Comparison of ENCODE assay signal across 1 cellular context in genomic region chr6:5003604-5004372, GRCh38.
A peak's percentile ranks its signal among the peaks of the same experiment; 100 is the strongest.
TF ChIP-seq lines count a peak whose summit lies in the region.

A gene with protein sequence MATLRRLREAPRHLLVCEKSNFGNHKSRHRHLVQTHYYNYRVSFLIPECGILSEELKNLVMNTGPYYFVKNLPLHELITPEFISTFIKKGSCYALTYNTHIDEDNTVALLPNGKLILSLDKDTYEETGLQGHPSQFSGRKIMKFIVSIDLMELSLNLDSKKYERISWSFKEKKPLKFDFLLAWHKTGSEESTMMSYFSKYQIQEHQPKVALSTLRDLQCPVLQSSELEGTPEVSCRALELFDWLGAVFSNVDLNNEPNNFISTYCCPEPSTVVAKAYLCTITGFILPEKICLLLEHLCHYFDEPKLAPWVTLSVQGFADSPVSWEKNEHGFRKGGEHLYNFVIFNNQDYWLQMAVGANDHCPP (minus strand): TSS chr6:5004037. CDS start chr6:5004002, 35 bp downstream.

TF ChIP-seq in K562, 482 proteins besides CTCF, POLR2A, EP300 and RAD21 (continued from another document and continues in another):
- TF ChIP-seq PKNOX1 (IDR thresholded peaks at IDR 0.05) (no peak), SP2 (IDR thresholded peaks at IDR 0.05; ENCODE audit: extremely low read depth, low read depth, low read length, poor library complexity, severe bottlenecking) (no peak), HCFC1 (IDR thresholded peaks at IDR 0.05; ENCODE audit: low read depth, low read length) (peak; percentile 99), PTRF (tag; IDR thresholded peaks at IDR 0.05) (no peak), GATA2 (CRISPR knock-in tag; IDR thresholded peaks at IDR 0.05) (no peak), MXI1 (IDR thresholded peaks at IDR 0.05; ENCODE audit: low read depth, low read length) (peak; percentile 76; the same call in 1 of the 2 replicates), RFX5 (IDR thresholded peaks at IDR 0.05; ENCODE audit: low read depth, low read length) (no peak), RBM25 (IDR thresholded peaks at IDR 0.05; ENCODE audit: low read depth, low read length, severe bottlenecking) (no peak), SIN3A (IDR thresholded peaks at IDR 0.05; ENCODE audit: borderline replicate concordance in 2 of 2, control insufficient read depth in 1 of 2, low read depth in 2 of 2, low read length in 2 of 2) (peak in 1 of 2 experiments; percentile 96; a peak in 2 of 4 replicates), STAT5B (CRISPR knock-in tag; IDR thresholded peaks at IDR 0.05) (no peak), ZNF347 (CRISPR knock-in tag; IDR thresholded peaks at IDR 0.05; ENCODE audit: low read depth) (no peak), GABPA (tag; conservative IDR thresholded peaks at IDR 0.05; ENCODE audit: low read depth) (peak; percentile 75), ZC3H11A (IDR thresholded peaks at IDR 0.05; ENCODE audit: low read depth, low read length) (no peak), DIDO1 (tag; IDR thresholded peaks at IDR 0.05; ENCODE audit: low read depth) (no peak), NFIC (IDR thresholded peaks at IDR 0.05) (peak; percentile 41), ETS1 (conservative IDR thresholded peaks at IDR 0.05; ENCODE audit: control insufficient read depth, low read depth, low read length) (peak; percentile 70), FOXP1 (CRISPR knock-in tag; IDR thresholded peaks at IDR 0.05) (peak; percentile 96), MAFF (IDR thresholded peaks at IDR 0.05; ENCODE audit: low read length) (no peak), BRD4 (IDR thresholded peaks at IDR 0.05) (no peak), MLX (CRISPR knock-in tag; conservative IDR thresholded peaks at IDR 0.05) (no peak), USF1 (CRISPR knock-in tag; IDR thresholded peaks at IDR 0.05) (0 out of 2 replicates have a peak, but pooled peaks have one; percentile 15), FOXK2 (conservative IDR thresholded peaks at IDR 0.05 in 1 of 2, IDR thresholded peaks at IDR 0.05 in 1 of 2; ENCODE audit: low read depth in 2 of 2) (peak; percentile 27 to 68; a peak in 2 of 4 replicates), SIN3B (IDR thresholded peaks at IDR 0.05; ENCODE audit: low read depth) (no peak), TOE1 (IDR thresholded peaks at IDR 0.05; ENCODE audit: borderline replicate concordance) (no peak; the same call in 1 of the 2 replicates), TOE1 (CRISPR knock-in tag; IDR thresholded peaks at IDR 0.05; ENCODE audit: borderline replicate concordance, low read depth) (no peak), RFX7 (CRISPR knock-in tag; IDR thresholded peaks at IDR 0.05) (no peak), CREB3 (tag; conservative IDR thresholded peaks at IDR 0.05; ENCODE audit: low read depth) (0 out of 2 replicates have a peak, but pooled peaks have one; percentile 70), SFPQ (IDR thresholded peaks at IDR 0.05; ENCODE audit: low read depth, low read length) (no peak), JUN (IDR thresholded peaks at IDR 0.05; ENCODE audit: borderline replicate concordance, low read depth, low read length) (peak; percentile 53; the same call in 1 of the 2 replicates), JUN (CRISPR knock-in tag; IDR thresholded peaks at IDR 0.05; ENCODE audit: borderline replicate concordance) (peak; percentile 90; the same call in 1 of the 2 replicates), RBM15 (IDR thresholded peaks at IDR 0.05; ENCODE audit: insufficient read depth, low read length) (no peak)
- TF ChIP-seq, protein P1, sequence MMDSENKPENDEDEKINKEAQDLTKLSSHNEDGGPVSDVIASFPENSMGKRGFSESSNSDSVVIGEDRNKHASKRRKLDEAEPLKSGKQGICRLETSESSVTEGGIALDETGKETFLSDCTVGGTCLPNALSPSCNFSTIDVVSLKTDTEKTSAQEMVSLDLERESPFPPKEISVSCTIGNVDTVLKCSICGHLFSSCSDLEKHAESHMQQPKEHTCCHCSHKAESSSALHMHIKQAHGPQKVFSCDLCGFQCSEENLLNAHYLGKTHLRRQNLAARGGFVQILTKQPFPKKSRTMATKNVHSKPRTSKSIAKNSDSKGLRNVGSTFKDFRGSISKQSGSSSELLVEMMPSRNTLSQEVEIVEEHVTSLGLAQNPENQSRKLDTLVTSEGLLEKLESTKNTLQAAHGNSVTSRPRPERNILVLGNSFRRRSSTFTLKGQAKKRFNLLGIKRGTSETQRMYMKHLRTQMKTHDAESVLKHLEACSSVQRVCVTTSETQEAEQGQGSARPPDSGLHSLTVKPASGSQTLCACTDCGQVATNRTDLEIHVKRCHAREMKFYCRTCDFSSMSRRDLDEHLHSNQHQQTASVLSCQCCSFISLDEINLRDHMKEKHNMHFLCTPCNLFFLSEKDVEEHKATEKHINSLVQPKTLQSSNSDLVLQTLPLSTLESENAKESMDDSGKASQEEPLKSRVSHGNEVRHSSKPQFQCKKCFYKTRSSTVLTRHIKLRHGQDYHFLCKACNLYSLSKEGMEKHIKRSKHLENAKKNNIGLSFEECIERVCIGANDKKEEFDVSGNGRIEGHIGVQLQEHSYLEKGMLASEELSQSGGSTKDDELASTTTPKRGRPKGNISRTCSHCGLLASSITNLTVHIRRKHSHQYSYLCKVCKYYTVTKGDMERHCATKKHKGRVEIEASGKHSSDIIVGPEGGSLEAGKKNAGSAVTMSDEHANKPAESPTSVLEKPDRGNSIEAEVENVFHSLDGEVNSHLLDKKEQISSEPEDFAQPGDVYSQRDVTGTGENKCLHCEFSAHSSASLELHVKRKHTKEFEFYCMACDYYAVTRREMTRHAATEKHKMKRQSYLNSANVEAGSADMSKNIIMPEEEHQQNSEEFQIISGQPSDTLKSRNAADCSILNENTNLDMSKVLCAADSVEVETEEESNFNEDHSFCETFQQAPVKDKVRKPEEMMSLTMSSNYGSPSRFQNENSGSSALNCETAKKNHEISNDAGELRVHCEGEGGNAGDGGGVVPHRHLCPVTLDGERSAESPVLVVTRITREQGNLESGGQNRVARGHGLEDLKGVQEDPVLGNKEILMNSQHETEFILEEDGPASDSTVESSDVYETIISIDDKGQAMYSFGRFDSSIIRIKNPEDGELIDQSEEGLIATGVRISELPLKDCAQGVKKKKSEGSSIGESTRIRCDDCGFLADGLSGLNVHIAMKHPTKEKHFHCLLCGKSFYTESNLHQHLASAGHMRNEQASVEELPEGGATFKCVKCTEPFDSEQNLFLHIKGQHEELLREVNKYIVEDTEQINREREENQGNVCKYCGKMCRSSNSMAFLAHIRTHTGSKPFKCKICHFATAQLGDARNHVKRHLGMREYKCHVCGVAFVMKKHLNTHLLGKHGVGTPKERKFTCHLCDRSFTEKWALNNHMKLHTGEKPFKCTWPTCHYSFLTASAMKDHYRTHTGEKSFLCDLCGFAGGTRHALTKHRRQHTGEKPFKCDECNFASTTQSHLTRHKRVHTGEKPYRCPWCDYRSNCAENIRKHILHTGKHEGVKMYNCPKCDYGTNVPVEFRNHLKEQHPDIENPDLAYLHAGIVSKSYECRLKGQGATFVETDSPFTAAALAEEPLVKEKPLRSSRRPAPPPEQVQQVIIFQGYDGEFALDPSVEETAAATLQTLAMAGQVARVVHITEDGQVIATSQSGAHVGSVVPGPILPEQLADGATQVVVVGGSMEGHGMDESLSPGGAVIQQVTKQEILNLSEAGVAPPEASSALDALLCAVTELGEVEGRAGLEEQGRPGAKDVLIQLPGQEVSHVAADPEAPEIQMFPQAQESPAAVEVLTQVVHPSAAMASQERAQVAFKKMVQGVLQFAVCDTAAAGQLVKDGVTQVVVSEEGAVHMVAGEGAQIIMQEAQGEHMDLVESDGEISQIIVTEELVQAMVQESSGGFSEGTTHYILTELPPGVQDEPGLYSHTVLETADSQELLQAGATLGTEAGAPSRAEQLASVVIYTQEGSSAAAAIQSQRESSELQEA (IDR thresholded peaks at IDR 0.05; ENCODE audit: low read depth) = no peak
- TF ChIP-seq, protein P2, sequence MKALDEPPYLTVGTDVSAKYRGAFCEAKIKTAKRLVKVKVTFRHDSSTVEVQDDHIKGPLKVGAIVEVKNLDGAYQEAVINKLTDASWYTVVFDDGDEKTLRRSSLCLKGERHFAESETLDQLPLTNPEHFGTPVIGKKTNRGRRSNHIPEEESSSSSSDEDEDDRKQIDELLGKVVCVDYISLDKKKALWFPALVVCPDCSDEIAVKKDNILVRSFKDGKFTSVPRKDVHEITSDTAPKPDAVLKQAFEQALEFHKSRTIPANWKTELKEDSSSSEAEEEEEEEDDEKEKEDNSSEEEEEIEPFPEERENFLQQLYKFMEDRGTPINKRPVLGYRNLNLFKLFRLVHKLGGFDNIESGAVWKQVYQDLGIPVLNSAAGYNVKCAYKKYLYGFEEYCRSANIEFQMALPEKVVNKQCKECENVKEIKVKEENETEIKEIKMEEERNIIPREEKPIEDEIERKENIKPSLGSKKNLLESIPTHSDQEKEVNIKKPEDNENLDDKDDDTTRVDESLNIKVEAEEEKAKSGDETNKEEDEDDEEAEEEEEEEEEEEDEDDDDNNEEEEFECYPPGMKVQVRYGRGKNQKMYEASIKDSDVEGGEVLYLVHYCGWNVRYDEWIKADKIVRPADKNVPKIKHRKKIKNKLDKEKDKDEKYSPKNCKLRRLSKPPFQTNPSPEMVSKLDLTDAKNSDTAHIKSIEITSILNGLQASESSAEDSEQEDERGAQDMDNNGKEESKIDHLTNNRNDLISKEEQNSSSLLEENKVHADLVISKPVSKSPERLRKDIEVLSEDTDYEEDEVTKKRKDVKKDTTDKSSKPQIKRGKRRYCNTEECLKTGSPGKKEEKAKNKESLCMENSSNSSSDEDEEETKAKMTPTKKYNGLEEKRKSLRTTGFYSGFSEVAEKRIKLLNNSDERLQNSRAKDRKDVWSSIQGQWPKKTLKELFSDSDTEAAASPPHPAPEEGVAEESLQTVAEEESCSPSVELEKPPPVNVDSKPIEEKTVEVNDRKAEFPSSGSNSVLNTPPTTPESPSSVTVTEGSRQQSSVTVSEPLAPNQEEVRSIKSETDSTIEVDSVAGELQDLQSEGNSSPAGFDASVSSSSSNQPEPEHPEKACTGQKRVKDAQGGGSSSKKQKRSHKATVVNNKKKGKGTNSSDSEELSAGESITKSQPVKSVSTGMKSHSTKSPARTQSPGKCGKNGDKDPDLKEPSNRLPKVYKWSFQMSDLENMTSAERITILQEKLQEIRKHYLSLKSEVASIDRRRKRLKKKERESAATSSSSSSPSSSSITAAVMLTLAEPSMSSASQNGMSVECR (CRISPR knock-in tag; IDR thresholded peaks at IDR 0.05) = peak; percentile 97
- TF ChIP-seq, protein P3, sequence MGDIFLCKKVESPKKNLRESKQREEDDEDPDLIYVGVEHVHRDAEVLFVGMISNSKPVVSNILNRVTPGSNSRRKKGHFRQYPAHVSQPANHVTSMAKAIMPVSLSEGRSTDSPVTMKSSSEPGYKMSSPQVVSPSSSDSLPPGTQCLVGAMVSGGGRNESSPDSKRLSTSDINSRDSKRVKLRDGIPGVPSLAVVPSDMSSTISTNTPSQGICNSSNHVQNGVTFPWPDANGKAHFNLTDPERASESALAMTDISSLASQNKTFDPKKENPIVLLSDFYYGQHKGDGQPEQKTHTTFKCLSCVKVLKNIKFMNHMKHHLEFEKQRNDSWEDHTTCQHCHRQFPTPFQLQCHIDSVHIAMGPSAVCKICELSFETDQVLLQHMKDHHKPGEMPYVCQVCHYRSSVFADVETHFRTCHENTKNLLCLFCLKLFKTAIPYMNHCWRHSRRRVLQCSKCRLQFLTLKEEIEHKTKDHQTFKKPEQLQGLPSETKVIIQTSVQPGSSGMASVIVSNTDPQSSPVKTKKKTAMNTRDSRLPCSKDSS (IDR thresholded peaks at IDR 0.05; ENCODE audit: low read depth, partially characterized antibody) = no peak
